27 cellular contexts compared by ENCODE assay signal in genomic region chr10:97561678-97562077, GRCh38. TPM values are rescaled to one million over a fixed set of nuclear protein-coding genes. Genes with fewer than 3 reads are reported as not detected.
DNase-seq lines count a peak whose midpoint lies in the region; ATAC-seq, FAIRE-seq and TF ChIP-seq lines count a peak whose summit lies in the region.
"Had no signal": no experiment of that assay in that cellular context is flagged by ENCODE, and none has a peak within 500 bp of the region (broad histone marks: within the 10 kb centered on the region; RNA-seq: fewer than 3 reads in every experiment).

No MANE protein-coding gene starts in this region.

- no peak overlapping the region for H3K27ac ChIP-seq in GM23248
- H3K27ac ChIP-seq in astrocyte (ENCODE audit: low read depth, low read length), result no peak overlapping the region
- H3K27ac ChIP-seq in lower lobe of right lung, result peak overlapping the region; percentile 36
- peak overlapping the region in 3 of 4 donors; percentile 72 to 80 (median 74) for H3K27ac ChIP-seq in gastrocnemius medialis
- no peak overlapping the region for H3K27ac ChIP-seq in gastroesophageal sphincter
- H3K27ac ChIP-seq: A549; BLaER1 treated with 17β-estradiol and CSF1 and Interleukin-3, amounts not matched to agents 10 nM and 100 nM; Peyer's patch; SK-N-MC had no signal

- DNase-seq in GM23248 (no peak), astrocyte (ENCODE audit: low read depth) (no peak), lower lobe of right lung (no peak), gastrocnemius medialis (no peak), RKO (ENCODE audit: low spot score) (no peak)
- DNase-seq: AML-193; CD4-positive, alpha-beta T cell; H7; Karpas-422; NCI-H1092; NCI-H1417 treated with DMSO at 0.1 percent for 48 hours; NCI-H1694 treated with DMSO at 0.1 percent for 48 hours; NCI-H2081; NCI-H2227 treated with DMSO at 0.1 percent for 48 hours; NCI-H526 treated with DMSO at 0.1 percent for 48 hours; OCI-M1; Peyer's patch; SIG-M5 had no signal

- peaks cover 2% of the 10 kb centered on the region for H3K36me3 Mint-ChIP-seq in astrocyte (ENCODE audit: low read depth, unreplicated experiment)

- H3K9me2 ChIP-seq in GM23248 (ENCODE audit: insufficient read depth), result no peaks in the 10 kb centered on the region

- H3F3A ChIP-seq in GM23248 (ENCODE audit: insufficient read depth), result no peaks in the 10 kb centered on the region

- H3K4me3 ChIP-seq in GM23248 (no peak overlapping the region), astrocyte (ENCODE audit: insufficient read depth, low read depth, low read length) (no peak overlapping the region), lower lobe of right lung (no peak overlapping the region), gastrocnemius medialis (no peak overlapping the region), gastroesophageal sphincter (no peak overlapping the region)
- H3K4me3 ChIP-seq: A549; BLaER1 treated with 17β-estradiol and CSF1 and Interleukin-3, amounts not matched to agents 10 nM and 100 nM; Peyer's patch; SK-N-MC had no signal

- H3K4me1 ChIP-seq in GM23248 (ENCODE audit: insufficient read depth) (no peaks in the 10 kb centered on the region), astrocyte (ENCODE audit: insufficient read depth, low read length) (no peaks in the 10 kb centered on the region), lower lobe of right lung (no peaks in the 10 kb centered on the region), gastrocnemius medialis (peaks cover 18% of the 10 kb centered on the region in 2 donors), gastroesophageal sphincter (no peaks in the 10 kb centered on the region)
- H3K4me1 ChIP-seq: A549; BLaER1 treated with 17β-estradiol and CSF1 and Interleukin-3, amounts not matched to agents 10 nM and 100 nM; Peyer's patch had no signal

- in situ Hi-C loops in GM23248 (cut with MboI) (no loop called here), gastrocnemius medialis (cut with MboI; ENCODE audit: low sequenced_read_pairs in 4 of 4) (no loop called here)

- peaks cover 27% of the 10 kb centered on the region for H3K4me1 Mint-ChIP-seq in astrocyte (ENCODE audit: low read depth, unreplicated experiment)

- H3K9me3 ChIP-seq in GM23248 (ENCODE audit: low read depth), result no peaks in the 10 kb centered on the region
- no peaks in the 10 kb centered on the region for H3K9me3 ChIP-seq in astrocyte (ENCODE audit: insufficient read depth, low read depth, low read length)
- H3K9me3 ChIP-seq in lower lobe of right lung, result no peaks in the 10 kb centered on the region
- H3K9me3 ChIP-seq in gastrocnemius medialis, result no peaks in the 10 kb centered on the region
- no peaks in the 10 kb centered on the region for H3K9me3 ChIP-seq in gastroesophageal sphincter
- H3K9me3 ChIP-seq: A549, Peyer's patch had no signal

- no peak overlapping the region for H3K4me3 Mint-ChIP-seq in astrocyte (ENCODE audit: unreplicated experiment)
- H3K4me3 Mint-ChIP-seq: CD4-positive, alpha-beta T cell had no signal

- no peak for ATAC-seq in lower lobe of right lung
- ATAC-seq in gastrocnemius medialis, result no peak
- no peak for ATAC-seq in gastroesophageal sphincter
- ATAC-seq in GM18861 (IDR thresholded peaks at IDR 0.05; ENCODE audit: unreplicated experiment), result no peak
- ATAC-seq: A549 had no signal

- no peak for TF ChIP-seq EP300 in gastroesophageal sphincter (IDR thresholded peaks at IDR 0.05)

- TF ChIP-seq POLR2A in gastrocnemius medialis (IDR thresholded peaks at IDR 0.05), result no peak
- TF ChIP-seq POLR2A in gastroesophageal sphincter (IDR thresholded peaks at IDR 0.05), result no peak

- peak overlapping the region; percentile 66; the same call in 1 of the 2 replicates for H2AFZ ChIP-seq in GM23248
- H2AFZ ChIP-seq in astrocyte (ENCODE audit: low read depth, low read length), result no peak overlapping the region

- no peaks in the 10 kb centered on the region for H3K27me3 Mint-ChIP-seq in astrocyte (ENCODE audit: low read depth, unreplicated experiment)
- H3K27me3 Mint-ChIP-seq: CD4-positive, alpha-beta T cell had no signal

- H3K36me3 ChIP-seq in GM23248 (ENCODE audit: low read depth) (no peaks in the 10 kb centered on the region), astrocyte (ENCODE audit: insufficient read depth, low read length) (no peaks in the 10 kb centered on the region), lower lobe of right lung (no peaks in the 10 kb centered on the region), gastrocnemius medialis (no peaks in the 10 kb centered on the region), gastroesophageal sphincter (no peaks in the 10 kb centered on the region)
- H3K36me3 ChIP-seq: Peyer's patch had no signal

- peak overlapping the region; percentile 79; the same call in 1 of the 2 replicates for H3K9ac ChIP-seq in GM23248
- H3K9ac ChIP-seq in astrocyte (ENCODE audit: low read length), result no peak overlapping the region
- H3K9ac ChIP-seq: BLaER1 treated with 17β-estradiol and CSF1 and Interleukin-3, amounts not matched to agents 10 nM and 100 nM had no signal

- TF ChIP-seq CTCF in astrocyte (IDR thresholded peaks at IDR 0.05; ENCODE audit: insufficient read depth, low read depth, low read length) (no peak), lower lobe of right lung (IDR thresholded peaks at IDR 0.05) (no peak), gastrocnemius medialis (IDR thresholded peaks at IDR 0.05 in 4 of 5, conservative IDR thresholded peaks at IDR 0.05 in 1 of 5) (no peak), gastroesophageal sphincter (IDR thresholded peaks at IDR 0.05) (no peak)

- 87 to 91% methylated on average over 7 of the region's 7 CpGs for WGBS in GM23248 (ENCODE audit: low coverage in 1 of 2, low lambda C conversion rate in 2 of 2, missing lambda C conversion rate in 2 of 2), 2 experiments
- whole genome bisulfite sequencing in gastroesophageal sphincter (ENCODE audit: low coverage in 1 of 2), 2 donors, result 92 to 94% methylated on average over 6 to 7 of the region's 7 CpGs

- H3K9me3 Mint-ChIP-seq in astrocyte (ENCODE audit: unreplicated experiment), result peaks cover 2% of the 10 kb centered on the region
- H3K9me3 Mint-ChIP-seq: CD4-positive, alpha-beta T cell had no signal

- intact Hi-C loops in lower lobe of right lung (cut with DNase I) (no loop called here), gastrocnemius medialis (cut with DNase I; ENCODE audit: low total_unique reads) (no loop called here)

- H3K4me2 ChIP-seq in GM23248 (ENCODE audit: unreplicated experiment) (no peak overlapping the region), astrocyte (ENCODE audit: low read length) (no peak overlapping the region)
- H3K4me2 ChIP-seq: A549; BLaER1 treated with 17β-estradiol and CSF1 and Interleukin-3, amounts not matched to agents 10 nM and 100 nM had no signal

- H3K79me2 ChIP-seq in GM23248 (ENCODE audit: insufficient read depth) (peaks cover 89% of the 10 kb centered on the region), astrocyte (ENCODE audit: insufficient read depth, low read length) (peaks cover 5% of the 10 kb centered on the region)

- H4K20me1 ChIP-seq in GM23248 (ENCODE audit: insufficient read depth), result no peaks in the 10 kb centered on the region
- peaks cover 19% of the 10 kb centered on the region for H4K20me1 ChIP-seq in astrocyte (ENCODE audit: insufficient read depth, low read length)
- H4K20me1 ChIP-seq: BLaER1 treated with 17β-estradiol and CSF1 and Interleukin-3, amounts not matched to agents 10 nM and 100 nM had no signal

- FAIRE-seq in astrocyte (lab: Jason Lieb, UNC), result no peak
- FAIRE-seq: A549, D721Med, GM19239 had no signal

- H3K27ac Mint-ChIP-seq in astrocyte (ENCODE audit: unreplicated experiment), result peak overlapping the region; percentile 66
- H3K27ac Mint-ChIP-seq: CD4-positive, alpha-beta T cell had no signal

- H3K27me3 ChIP-seq in GM23248 (replicated peaks; ENCODE audit: insufficient read depth) (no peaks in the 10 kb centered on the region), astrocyte (ENCODE audit: insufficient read depth, low read length) (no peaks in the 10 kb centered on the region), lower lobe of right lung (ENCODE audit: low read depth) (no peaks in the 10 kb centered on the region), gastrocnemius medialis (no peaks in the 10 kb centered on the region), gastroesophageal sphincter (no peaks in the 10 kb centered on the region)
- H3K27me3 ChIP-seq: BLaER1 treated with 17β-estradiol and CSF1 and Interleukin-3, amounts not matched to agents 10 nM and 100 nM; Peyer's patch had no signal

RNA-seq across cellular contexts. Expression of gene ANKRD2, which starts 10.9 kb away (rescaled TPM):
- not detected in 2 replicates for total RNA-seq in GM23248 (2014; rRNA removed; shearing (Covaris generic))
- not detected in 2 replicates for polyA plus RNA-seq in GM23248 (2016; fragmentation: Nextera tagmentation; extraction: Ambion mirVana)
- 0.22 and 0.36 TPM in 2 replicates for total RNA-seq in astrocyte
- total RNA-seq in lower lobe of right lung, result 0.35 TPM
- total RNA-seq in gastrocnemius medialis, result 1,000 to 10,000 TPM in 1 of 4 donors, 100 to 1,000 TPM in 3; 105 to 1,024 (median 853) TPM
- under 1 TPM in 1 of 4 donors, not detected in 3; 0.54 TPM for total RNA-seq in gastroesophageal sphincter
- total RNA-seq: CD4-positive, alpha-beta T cell; Daoy; H7; HT-29; Peyer's patch had no signal

RNA-seq across cellular contexts. Expression of gene HOGA1, which starts 22.5 kb away (rescaled TPM):
- total RNA-seq in GM23248 (2014; rRNA removed; shearing (Covaris generic)), result 0.22 TPM in 1 of 2 replicates, not detected in the other
- polyA plus RNA-seq in GM23248 (2016; fragmentation: Nextera tagmentation; extraction: Ambion mirVana), result 0.13 and 0.28 TPM in 2 replicates
- total RNA-seq in astrocyte (0.23 and 0.31 TPM in 2 replicates), lower lobe of right lung (1.1 TPM), gastrocnemius medialis (10 to 100 TPM in 1 of 4 donors, 1 to 10 TPM in 1, under 1 TPM in 2; 0.27 to 11.2 (median 4.1) TPM), gastroesophageal sphincter (1 to 10 TPM in 2 of 4 donors, under 1 TPM in 2; 0.62 to 2.5 (median 1.1) TPM)
- total RNA-seq: CD4-positive, alpha-beta T cell; Daoy; H7 had no signal

RNA-seq across cellular contexts. Expression of gene C10orf62, which starts 27.8 kb away (rescaled TPM):
- not detected in 2 replicates for total RNA-seq in GM23248 (2014; rRNA removed; shearing (Covaris generic))
- polyA plus RNA-seq in GM23248 (2016; fragmentation: Nextera tagmentation; extraction: Ambion mirVana), result not detected in 2 replicates
- total RNA-seq in astrocyte (not detected in 2 replicates), lower lobe of right lung (not detected), gastrocnemius medialis (under 1 TPM in 2 of 4 donors, not detected in 2; 0.41 to 0.55 TPM), gastroesophageal sphincter (not detected)
- total RNA-seq: CD4-positive, alpha-beta T cell; Daoy; H7; HT-29; Peyer's patch had no signal
- polyA plus RNA-seq: A549 had no signal

Comparison
In these comparisons a context has a peak if more than half of its experiments do, and no peak if none do; other contexts are left out.
1. H3K27ac ChIP-seq: peak in lower lobe of right lung (single experiment) and gastrocnemius medialis (3 of 4); none in GM23248 (single experiment), astrocyte (single experiment) and gastroesophageal sphincter (0 of 4).
2. RNA of gene ANKRD2, which starts 10.9 kb away (total RNA-seq): 105 to 1,024 TPM in gastrocnemius medialis; 0.22 to 0.36 TPM in astrocyte, 0.35 TPM in lower lobe of right lung (single experiment), 0.54 TPM in gastroesophageal sphincter and not detected in GM23248; every median in the first group is over 10 times any median in the second.